Comparison of ENCODE assay signal across 19 cellular contexts in genomic region chr10:75260990-75261389, GRCh38. TPM values are rescaled to one million over a fixed set of nuclear protein-coding genes. Genes with fewer than 3 reads are reported as not detected.
DNase-seq lines count a peak whose midpoint lies in the region; ATAC-seq, FAIRE-seq and TF ChIP-seq lines count a peak whose summit lies in the region.
"Had no signal": no experiment of that assay in that cellular context is flagged by ENCODE, and none has a peak within 500 bp of the region (broad histone marks: within the 10 kb centered on the region; RNA-seq: fewer than 3 reads in every experiment).

No MANE protein-coding gene starts in this region.

- no TSS peak for BruUV-seq in K562 (replicated peaks; lab: Mats Ljungman, UMichigan)

- H3K9ac ChIP-seq in K562 (ENCODE audit: insufficient read depth in 1 of 2, low read depth in 2 of 2, low read length in 2 of 2): no peak overlapping the region
- H3K9ac ChIP-seq: GM23248 had no signal

- no peak for TF ChIP-seq CTCF in HEK293 (tag by site-specific recombination; IDR thresholded peaks at IDR 0.05)
- TF ChIP-seq CTCF in K562 (IDR thresholded peaks at IDR 0.05 in 2 of 3, conservative IDR thresholded peaks at IDR 0.05 in 1 of 3; ENCODE audit: insufficient read depth in 2 of 3, low read depth in 1 of 3, low read length in 3 of 3): no peak
- TF ChIP-seq CTCF in nephron progenitor cell (IDR thresholded peaks at IDR 0.05): no peak

- peaks cover 37% of the 10 kb centered on the region for H3K4me1 Mint-ChIP-seq in nephron progenitor cell

- H3K27me3 ChIP-seq in K562 (ENCODE audit: control insufficient read depth in 2 of 2, insufficient read depth in 2 of 2, low read length in 2 of 2): peaks cover 13 to 37% of the 10 kb centered on the region in 2 experiments; a peak in 4 of 5 replicates
- H3K27me3 ChIP-seq: BE2C had no signal

- H3K4me3 Mint-ChIP-seq in nephron progenitor cell: no peak overlapping the region
- H3K4me3 Mint-ChIP-seq: CD4-positive, alpha-beta T cell had no signal

- no peak for DNase-seq in K562 (ENCODE audit: extremely low read depth in 1 of 4, low spot score in 3 of 4)
- DNase-seq in nephron progenitor cell: no peak
- no peak for DNase-seq in NCI-H1092 (lab: John Stamatoyannopoulos, UW)
- DNase-seq in activated effector memory CD4-positive, alpha-beta T cell treated with anti-CD3 and anti-CD28 coated beads, Interleukin-2, amount 50 U/mL, for 16 hours: no peak
- DNase-seq in activated effector memory CD4-positive, alpha-beta T cell treated with Interleukin-2 at 50 U/mL for 16 hours: no peak
- DNase-seq: ACHN; BE2C; C1 segment of cervical spinal cord; Caco-2; CD4-positive, alpha-beta T cell; GM23248 had no signal

- H3K9me1 ChIP-seq in K562 (ENCODE audit: control insufficient read depth, insufficient read depth, low read length): no peaks in the 10 kb centered on the region

- no peaks in the 10 kb centered on the region for H3K9me3 ChIP-seq in HEK293 (ENCODE audit: control insufficient read depth, insufficient read depth, low read depth, low read length)
- peaks cover 3% of the 10 kb centered on the region; the same call in 1 of the 2 replicates for H3K9me3 ChIP-seq in K562 (replicated peaks; ENCODE audit: control insufficient read depth, insufficient read depth, low read depth, low read length)
- H3K9me3 ChIP-seq: BE2C had no signal

- H4K20me1 ChIP-seq in K562 (replicated peaks; ENCODE audit: control insufficient read depth, insufficient read depth, low read length): no peaks in the 10 kb centered on the region

- H3K36me3 ChIP-seq in HEK293 (ENCODE audit: control insufficient read depth in 2 of 2, insufficient read depth in 1 of 2, low read length in 2 of 2) (no peaks in the 10 kb centered on the region), K562 (ENCODE audit: control insufficient read depth, insufficient read depth, low read length) (no peaks in the 10 kb centered on the region)
- H3K36me3 ChIP-seq: BE2C had no signal

- ATAC-seq in K562 (no peak), HG03342 (IDR thresholded peaks at IDR 0.05; ENCODE audit: unreplicated experiment) (no peak)
- ATAC-seq: HCT116 had no signal

- no peak overlapping the region for H3K4me3 ChIP-seq in HEK293 (ENCODE audit: low read depth, low read length)
- no peak overlapping the region for H3K4me3 ChIP-seq in K562
- H3K4me3 ChIP-seq: GM23248 had no signal

- FAIRE-seq in K562 (lab: Jason Lieb, UNC): peak; percentile 48
- FAIRE-seq: A204.1, D721Med, G401.6, GM12891, GM19239 had no signal

- TF ChIP-seq RAD21 in K562 (CRISPR knock-in tag; conservative IDR thresholded peaks at IDR 0.05 in 1 of 2, IDR thresholded peaks at IDR 0.05 in 1 of 2): no peak

- no peaks in the 10 kb centered on the region for H3K79me2 ChIP-seq in K562 (ENCODE audit: control insufficient read depth, insufficient read depth, low read length)

- no peaks in the 10 kb centered on the region for H3K36me3 Mint-ChIP-seq in nephron progenitor cell (ENCODE audit: low read depth)

- no peak for TF ChIP-seq POLR2A in K562 (conservative IDR thresholded peaks at IDR 0.05)

- 0 out of 2 replicates have a peak, but pooled peaks cover 3% of the 10 kb centered on the region for H3K4me1 ChIP-seq in HEK293 (ENCODE audit: control insufficient read depth, insufficient read depth, low read length)
- peaks cover 0 to 8% of the 10 kb centered on the region in 2 experiments; a peak in 2 of 5 replicates for H3K4me1 ChIP-seq in K562 (replicated peaks in 1 of 2; ENCODE audit: control insufficient read depth in 2 of 2, insufficient read depth in 2 of 2, low read length in 2 of 2)

- H3K27ac Mint-ChIP-seq in nephron progenitor cell: peak overlapping the region; percentile 32
- H3K27ac Mint-ChIP-seq: CD4-positive, alpha-beta T cell had no signal

- in situ Hi-C loops in K562 (cut with MboI): no loop called here

- H3K27ac ChIP-seq in HEK293 (ENCODE audit: extremely low read depth, low read depth, low read length): no peak overlapping the region
- no peak overlapping the region for H3K27ac ChIP-seq in K562 (ENCODE audit: extremely low read depth, low read depth, low read length)
- H3K27ac ChIP-seq: GM23248 had no signal

- H3K4me2 ChIP-seq in K562 (ENCODE audit: insufficient read depth, low read length): no peak overlapping the region

- intact Hi-C loops in K562 (cut with micrococcal nuclease): no loop called here

- POLR2A ChIA-PET in HEK293 (lab: Yijun Ruan, JAX) (no interaction called here), K562 (lab: Yijun Ruan, JAX) (interaction anchor here (1.2 to 2.3 kb wide), 2 partner anchors 9 to 14 kb away, joined by 3 to 6 read pairs; no protein-coding TSS in a partner anchor)

- 4% methylated on average over 3 of the region's 3 CpGs for WGBS in K562 (ENCODE audit: insufficient coverage, low coverage, missing lambda C conversion rate)

- H3K27me3 Mint-ChIP-seq in nephron progenitor cell (ENCODE audit: low read depth, poor library complexity): peaks cover 6% of the 10 kb centered on the region
- H3K27me3 Mint-ChIP-seq: CD4-positive, alpha-beta T cell had no signal

- peaks cover 32% of the 10 kb centered on the region for H3K9me3 Mint-ChIP-seq in nephron progenitor cell
- H3K9me3 Mint-ChIP-seq: CD4-positive, alpha-beta T cell had no signal

- no peak overlapping the region for H2AFZ ChIP-seq in K562 (ENCODE audit: low read depth, low read length)
- H2AFZ ChIP-seq: GM23248 had no signal

- TF ChIP-seq EP300 in K562 (IDR thresholded peaks at IDR 0.05; ENCODE audit: low read length): no peak

- CTCF ChIA-PET in HEK293 (lab: Yijun Ruan, JAX) (interaction anchor here (1.5 kb wide), 1 partner anchor 10 kb away, joined by 3 read pairs; no protein-coding TSS in a partner anchor), K562 (lab: Yijun Ruan, JAX; ENCODE audit: low intra/inter-chr PET ratio) (no interaction called here)

TF ChIP-seq in HEK293, 187 proteins besides CTCF, POLR2A, EP300 and RAD21 (continues in another document):
- peak; percentile 99 for TF ChIP-seq ZNF37A (tag by site-specific recombination; IDR thresholded peaks at IDR 0.05)

TF ChIP-seq in K562, 482 proteins besides CTCF, POLR2A, EP300 and RAD21 (continues in another document):
- TF ChIP-seq ELF4 (CRISPR knock-in tag; IDR thresholded peaks at IDR 0.05) (no peak), ZNF41 (CRISPR knock-in tag; conservative IDR thresholded peaks at IDR 0.05) (no peak), ATF6 (CRISPR knock-in tag; IDR thresholded peaks at IDR 0.05) (no peak)

RNA-seq across cellular contexts. Expression of gene COMTD1, which starts 25.2 kb away (rescaled TPM):
- total RNA-seq in K562 (2011; cell fraction: chromatin; rRNA removed; ENCODE audit: low replicate concordance): 9.9 and 40.2 TPM in 2 replicates
- 75.5 and 100 TPM in 2 replicates for total RNA-seq in K562 (2011; cell fraction: nucleolus; rRNA removed)
- 30.5 and 32.2 TPM in 2 replicates for total RNA-seq in K562 (2011; cell fraction: nucleoplasm; rRNA removed)
- total RNA-seq in K562 (2014; rRNA removed) (112 and 115 TPM in 2 replicates), K562 (2014; rRNA removed; fragmentation: Illumina TruSeq; extraction: Trizol) (3.2 and 5.0 TPM in 2 replicates), K562 (2015; rRNA removed; fragmentation: Illumina TruSeq; extraction: Trizol) (18.5 and 21.3 TPM in 2 replicates), K562 (2021) (79.9 and 82.9 TPM in 2 replicates)
- polyA plus RNA-seq in K562 (2011; rRNA removed) (13.7 and 19.5 TPM in 2 replicates), K562 (2014; fragmentation: Illumina TruSeq; extraction: Trizol) (4.0 and 11.3 TPM in 2 replicates), K562 (2014; fragmentation: Nextera tagmentation; extraction: Ambion mirVana) (1 to 10 TPM in 1 of 2 experiments, under 1 TPM in 1; 0.41 to 1.4 TPM), K562 (2014; rRNA removed) (89.4 and 98.3 TPM in 2 replicates)
- 22.6 and 106 TPM in 2 replicates for polyA plus RNA-seq in K562 (2011; cell fraction: cytosol; rRNA removed)
- 73.7 and 157 TPM in 2 replicates for polyA plus RNA-seq in K562 (2011; cell fraction: nucleus; rRNA removed)
- 39.2 and 59.3 TPM in 2 replicates for polyA plus RNA-seq in K562 (2012)
- polyA minus RNA-seq in K562 (2011; rRNA and poly(A)+ RNA removed): 1.0 and 2.8 TPM in 2 replicates
- polyA minus RNA-seq in K562 (2011; cell fraction: cytosol; rRNA and poly(A)+ RNA removed): 9.5 and 13.7 TPM in 2 replicates
- 17.2 and 17.6 TPM in 2 replicates for polyA minus RNA-seq in K562 (2011; cell fraction: nucleus; rRNA and poly(A)+ RNA removed)

RNA-seq across cellular contexts. Expression of gene VDAC2, which starts 50.4 kb away (rescaled TPM):
- total RNA-seq in K562 (2011; cell fraction: chromatin; rRNA removed; ENCODE audit: low replicate concordance): 126 and 193 TPM in 2 replicates
- 95.3 and 108 TPM in 2 replicates for total RNA-seq in K562 (2011; cell fraction: nucleolus; rRNA removed)
- total RNA-seq in K562 (2011; cell fraction: nucleoplasm; rRNA removed): 134 and 160 TPM in 2 replicates
- total RNA-seq in K562 (2014; rRNA removed) (188 and 201 TPM in 2 replicates), K562 (2014; rRNA removed; fragmentation: Illumina TruSeq; extraction: Trizol) (450 and 500 TPM in 2 replicates), K562 (2015; rRNA removed; fragmentation: Illumina TruSeq; extraction: Trizol) (331 and 336 TPM in 2 replicates), K562 (2021) (398 and 422 TPM in 2 replicates)
- polyA plus RNA-seq in K562 (2011; rRNA removed) (139 and 166 TPM in 2 replicates), K562 (2014; fragmentation: Illumina TruSeq; extraction: Trizol) (379 and 424 TPM in 2 replicates), K562 (2014; fragmentation: Nextera tagmentation; extraction: Ambion mirVana) (100 to 1,000 TPM; 208 to 250 TPM), K562 (2014; rRNA removed) (198 and 219 TPM in 2 replicates)
- 67.4 and 154 TPM in 2 replicates for polyA plus RNA-seq in K562 (2011; cell fraction: cytosol; rRNA removed)
- 117 and 202 TPM in 2 replicates for polyA plus RNA-seq in K562 (2011; cell fraction: nucleus; rRNA removed)
- 354 and 375 TPM in 2 replicates for polyA plus RNA-seq in K562 (2012)
- polyA minus RNA-seq in K562 (2011; rRNA and poly(A)+ RNA removed): 177 and 198 TPM in 2 replicates
- 116 and 122 TPM in 2 replicates for polyA minus RNA-seq in K562 (2011; cell fraction: cytosol; rRNA and poly(A)+ RNA removed)
- polyA minus RNA-seq in K562 (2011; cell fraction: nucleus; rRNA and poly(A)+ RNA removed): 47.5 and 87.7 TPM in 2 replicates
